1 cellular context compared by ENCODE assay signal in the genomic region with DNA sequence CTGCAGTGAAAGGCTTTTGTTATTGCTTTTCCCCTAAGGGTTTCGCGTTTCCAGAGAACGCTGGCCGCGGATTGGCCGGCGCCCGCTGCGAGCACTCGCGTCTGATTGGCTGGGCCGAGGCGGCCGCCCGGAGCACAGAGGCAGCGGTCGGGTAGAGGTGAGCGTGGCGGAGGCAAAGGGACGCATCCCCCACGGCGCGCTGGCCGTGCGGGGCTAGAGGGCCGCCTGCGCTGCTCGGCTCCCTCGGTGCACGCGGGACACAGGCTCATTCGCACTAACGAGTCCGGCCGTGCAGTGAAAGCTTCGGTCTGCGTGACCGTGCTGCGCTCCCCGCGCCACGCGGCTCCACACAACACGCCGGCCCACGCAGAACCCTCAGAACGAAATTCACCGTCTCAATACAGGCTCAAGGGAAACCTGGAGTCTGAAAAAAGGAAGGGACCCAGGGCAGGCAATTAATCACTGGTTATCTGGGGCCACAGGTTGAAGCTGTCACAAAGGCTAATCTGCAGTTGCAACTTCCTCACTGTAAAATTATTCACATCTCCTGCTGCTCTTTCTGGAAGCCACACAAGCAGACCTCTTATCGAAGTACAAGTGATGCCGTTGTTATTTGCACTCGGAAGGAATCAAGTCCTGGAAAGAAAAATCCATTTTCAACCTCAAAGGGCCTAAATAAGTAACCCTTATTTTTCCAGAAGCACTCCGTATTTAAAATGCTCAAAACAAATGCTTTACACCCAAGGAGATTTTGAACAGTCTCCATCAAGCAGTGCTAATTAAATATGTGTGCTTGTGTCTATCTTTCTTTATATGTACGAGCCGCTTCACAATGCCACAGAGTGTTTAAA.
TF ChIP-seq lines count a peak whose summit lies in the region.

No MANE protein-coding gene starts in this region.

TF ChIP-seq in HepG2, 621 proteins besides CTCF, POLR2A, EP300 and RAD21 (continued from another document and continues in another):
- TF ChIP-seq, protein P1, sequence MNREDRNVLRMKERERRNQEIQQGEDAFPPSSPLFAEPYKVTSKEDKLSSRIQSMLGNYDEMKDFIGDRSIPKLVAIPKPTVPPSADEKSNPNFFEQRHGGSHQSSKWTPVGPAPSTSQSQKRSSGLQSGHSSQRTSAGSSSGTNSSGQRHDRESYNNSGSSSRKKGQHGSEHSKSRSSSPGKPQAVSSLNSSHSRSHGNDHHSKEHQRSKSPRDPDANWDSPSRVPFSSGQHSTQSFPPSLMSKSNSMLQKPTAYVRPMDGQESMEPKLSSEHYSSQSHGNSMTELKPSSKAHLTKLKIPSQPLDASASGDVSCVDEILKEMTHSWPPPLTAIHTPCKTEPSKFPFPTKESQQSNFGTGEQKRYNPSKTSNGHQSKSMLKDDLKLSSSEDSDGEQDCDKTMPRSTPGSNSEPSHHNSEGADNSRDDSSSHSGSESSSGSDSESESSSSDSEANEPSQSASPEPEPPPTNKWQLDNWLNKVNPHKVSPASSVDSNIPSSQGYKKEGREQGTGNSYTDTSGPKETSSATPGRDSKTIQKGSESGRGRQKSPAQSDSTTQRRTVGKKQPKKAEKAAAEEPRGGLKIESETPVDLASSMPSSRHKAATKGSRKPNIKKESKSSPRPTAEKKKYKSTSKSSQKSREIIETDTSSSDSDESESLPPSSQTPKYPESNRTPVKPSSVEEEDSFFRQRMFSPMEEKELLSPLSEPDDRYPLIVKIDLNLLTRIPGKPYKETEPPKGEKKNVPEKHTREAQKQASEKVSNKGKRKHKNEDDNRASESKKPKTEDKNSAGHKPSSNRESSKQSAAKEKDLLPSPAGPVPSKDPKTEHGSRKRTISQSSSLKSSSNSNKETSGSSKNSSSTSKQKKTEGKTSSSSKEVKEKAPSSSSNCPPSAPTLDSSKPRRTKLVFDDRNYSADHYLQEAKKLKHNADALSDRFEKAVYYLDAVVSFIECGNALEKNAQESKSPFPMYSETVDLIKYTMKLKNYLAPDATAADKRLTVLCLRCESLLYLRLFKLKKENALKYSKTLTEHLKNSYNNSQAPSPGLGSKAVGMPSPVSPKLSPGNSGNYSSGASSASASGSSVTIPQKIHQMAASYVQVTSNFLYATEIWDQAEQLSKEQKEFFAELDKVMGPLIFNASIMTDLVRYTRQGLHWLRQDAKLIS (CRISPR knock-in tag; IDR thresholded peaks at IDR 0.05) = no peak
- TF ChIP-seq ZNF747 (CRISPR knock-in tag; IDR thresholded peaks at IDR 0.05; ENCODE audit: borderline replicate concordance) (0 out of 2 replicates have a peak, but pooled peaks have one; percentile 28), ZNF232 (CRISPR knock-in tag; IDR thresholded peaks at IDR 0.05; ENCODE audit: borderline replicate concordance) (no peak), SIN3A (IDR thresholded peaks at IDR 0.05; ENCODE audit: borderline replicate concordance, low read depth, low read length) (no peak), SETDB1 (CRISPR knock-in tag; IDR thresholded peaks at IDR 0.05; ENCODE audit: borderline replicate concordance) (no peak), POLR2AphosphoS2 (IDR thresholded peaks at IDR 0.05; ENCODE audit: low read depth, low read length) (no peak), ZNF737 (CRISPR knock-in tag; IDR thresholded peaks at IDR 0.05; ENCODE audit: borderline replicate concordance) (no peak), YY1 (IDR thresholded peaks at IDR 0.05; ENCODE audit: insufficient read depth, insufficient replicate concordance, low read depth, low read length) (peak; percentile 39), CEBPB (IDR thresholded peaks at IDR 0.05; ENCODE audit: borderline replicate concordance, low read depth, low read length) (no peak), ETV5 (CRISPR knock-in tag; IDR thresholded peaks at IDR 0.05; ENCODE audit: borderline replicate concordance) (no peak), ZNF556 (CRISPR knock-in tag; IDR thresholded peaks at IDR 0.05; ENCODE audit: borderline replicate concordance) (no peak), EED (CRISPR knock-in tag; IDR thresholded peaks at IDR 0.05) (no peak), REXO4 (CRISPR knock-in tag; IDR thresholded peaks at IDR 0.05; ENCODE audit: borderline replicate concordance) (no peak), U2AF1 (optimal IDR thresholded peaks at IDR 0.05; ENCODE audit: low read depth, low read length) (no peak), JUND (CRISPR knock-in tag; IDR thresholded peaks at IDR 0.05) (no peak), ZNF34 (CRISPR knock-in tag; IDR thresholded peaks at IDR 0.05; ENCODE audit: borderline replicate concordance) (no peak), ZNF431 (CRISPR knock-in tag; IDR thresholded peaks at IDR 0.05; ENCODE audit: borderline replicate concordance, low read depth) (no peak), ZNF138 (CRISPR knock-in tag; IDR thresholded peaks at IDR 0.05; ENCODE audit: low read depth) (no peak), ELF4 (CRISPR knock-in tag; IDR thresholded peaks at IDR 0.05; ENCODE audit: borderline replicate concordance) (0 out of 2 replicates have a peak, but pooled peaks have one; percentile 30), ARNTL (CRISPR knock-in tag; IDR thresholded peaks at IDR 0.05) (no peak), ATF7-NPFF (CRISPR knock-in tag; IDR thresholded peaks at IDR 0.05; ENCODE audit: low read depth) (0 out of 2 replicates have a peak, but pooled peaks have one; percentile 66), MXI1 (IDR thresholded peaks at IDR 0.05; ENCODE audit: borderline replicate concordance, low read depth, low read length) (no peak), ZNF883 (CRISPR knock-in tag; IDR thresholded peaks at IDR 0.05; ENCODE audit: not compliant biosample characterization) (no peak), DNMT1 (CRISPR knock-in tag; IDR thresholded peaks at IDR 0.05) (no peak), CAMTA2 (CRISPR knock-in tag; IDR thresholded peaks at IDR 0.05; ENCODE audit: borderline replicate concordance) (0 out of 2 replicates have a peak, but pooled peaks have one; percentile 23), ZNF33A (CRISPR knock-in tag; IDR thresholded peaks at IDR 0.05; ENCODE audit: borderline replicate concordance) (no peak), ZFX (CRISPR knock-in tag; IDR thresholded peaks at IDR 0.05; ENCODE audit: low read depth) (peak; percentile 57), ZNF180 (CRISPR knock-in tag; IDR thresholded peaks at IDR 0.05; ENCODE audit: borderline replicate concordance, low read depth) (no peak), ZFP82 (CRISPR knock-in tag; IDR thresholded peaks at IDR 0.05; ENCODE audit: borderline replicate concordance) (no peak), NR3C1 (CRISPR knock-in tag; IDR thresholded peaks at IDR 0.05) (no peak), NKX3-1 (CRISPR knock-in tag; IDR thresholded peaks at IDR 0.05) (no peak), ZNF766 (CRISPR knock-in tag; IDR thresholded peaks at IDR 0.05; ENCODE audit: borderline replicate concordance) (no peak), NR1H2 (CRISPR knock-in tag; IDR thresholded peaks at IDR 0.05; ENCODE audit: borderline replicate concordance, low read depth) (no peak)
- TF ChIP-seq, protein P2, sequence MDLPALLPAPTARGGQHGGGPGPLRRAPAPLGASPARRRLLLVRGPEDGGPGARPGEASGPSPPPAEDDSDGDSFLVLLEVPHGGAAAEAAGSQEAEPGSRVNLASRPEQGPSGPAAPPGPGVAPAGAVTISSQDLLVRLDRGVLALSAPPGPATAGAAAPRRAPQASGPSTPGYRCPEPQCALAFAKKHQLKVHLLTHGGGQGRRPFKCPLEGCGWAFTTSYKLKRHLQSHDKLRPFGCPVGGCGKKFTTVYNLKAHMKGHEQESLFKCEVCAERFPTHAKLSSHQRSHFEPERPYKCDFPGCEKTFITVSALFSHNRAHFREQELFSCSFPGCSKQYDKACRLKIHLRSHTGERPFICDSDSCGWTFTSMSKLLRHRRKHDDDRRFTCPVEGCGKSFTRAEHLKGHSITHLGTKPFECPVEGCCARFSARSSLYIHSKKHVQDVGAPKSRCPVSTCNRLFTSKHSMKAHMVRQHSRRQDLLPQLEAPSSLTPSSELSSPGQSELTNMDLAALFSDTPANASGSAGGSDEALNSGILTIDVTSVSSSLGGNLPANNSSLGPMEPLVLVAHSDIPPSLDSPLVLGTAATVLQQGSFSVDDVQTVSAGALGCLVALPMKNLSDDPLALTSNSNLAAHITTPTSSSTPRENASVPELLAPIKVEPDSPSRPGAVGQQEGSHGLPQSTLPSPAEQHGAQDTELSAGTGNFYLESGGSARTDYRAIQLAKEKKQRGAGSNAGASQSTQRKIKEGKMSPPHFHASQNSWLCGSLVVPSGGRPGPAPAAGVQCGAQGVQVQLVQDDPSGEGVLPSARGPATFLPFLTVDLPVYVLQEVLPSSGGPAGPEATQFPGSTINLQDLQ (CRISPR knock-in tag; IDR thresholded peaks at IDR 0.05) = no peak
- TF ChIP-seq, protein P3, sequence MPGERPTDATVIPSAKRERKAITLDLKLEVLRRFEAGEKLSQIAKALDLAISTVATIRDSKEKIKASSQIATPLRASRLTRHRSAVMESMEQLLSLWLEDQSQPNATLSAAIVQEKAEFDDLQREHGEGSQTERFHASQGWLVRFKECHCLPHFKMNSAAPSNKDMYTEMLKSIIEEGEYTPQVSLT (CRISPR knock-in tag; IDR thresholded peaks at IDR 0.05; ENCODE audit: borderline replicate concordance, low read depth) = no peak
- TF ChIP-seq, protein P4, sequence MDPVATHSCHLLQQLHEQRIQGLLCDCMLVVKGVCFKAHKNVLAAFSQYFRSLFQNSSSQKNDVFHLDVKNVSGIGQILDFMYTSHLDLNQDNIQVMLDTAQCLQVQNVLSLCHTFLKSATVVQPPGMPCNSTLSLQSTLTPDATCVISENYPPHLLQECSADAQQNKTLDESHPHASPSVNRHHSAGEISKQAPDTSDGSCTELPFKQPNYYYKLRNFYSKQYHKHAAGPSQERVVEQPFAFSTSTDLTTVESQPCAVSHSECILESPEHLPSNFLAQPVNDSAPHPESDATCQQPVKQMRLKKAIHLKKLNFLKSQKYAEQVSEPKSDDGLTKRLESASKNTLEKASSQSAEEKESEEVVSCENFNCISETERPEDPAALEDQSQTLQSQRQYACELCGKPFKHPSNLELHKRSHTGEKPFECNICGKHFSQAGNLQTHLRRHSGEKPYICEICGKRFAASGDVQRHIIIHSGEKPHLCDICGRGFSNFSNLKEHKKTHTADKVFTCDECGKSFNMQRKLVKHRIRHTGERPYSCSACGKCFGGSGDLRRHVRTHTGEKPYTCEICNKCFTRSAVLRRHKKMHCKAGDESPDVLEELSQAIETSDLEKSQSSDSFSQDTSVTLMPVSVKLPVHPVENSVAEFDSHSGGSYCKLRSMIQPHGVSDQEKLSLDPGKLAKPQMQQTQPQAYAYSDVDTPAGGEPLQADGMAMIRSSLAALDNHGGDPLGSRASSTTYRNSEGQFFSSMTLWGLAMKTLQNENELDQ (CRISPR knock-in tag; IDR thresholded peaks at IDR 0.05; ENCODE audit: borderline replicate concordance) = no peak
- TF ChIP-seq, protein P5, sequence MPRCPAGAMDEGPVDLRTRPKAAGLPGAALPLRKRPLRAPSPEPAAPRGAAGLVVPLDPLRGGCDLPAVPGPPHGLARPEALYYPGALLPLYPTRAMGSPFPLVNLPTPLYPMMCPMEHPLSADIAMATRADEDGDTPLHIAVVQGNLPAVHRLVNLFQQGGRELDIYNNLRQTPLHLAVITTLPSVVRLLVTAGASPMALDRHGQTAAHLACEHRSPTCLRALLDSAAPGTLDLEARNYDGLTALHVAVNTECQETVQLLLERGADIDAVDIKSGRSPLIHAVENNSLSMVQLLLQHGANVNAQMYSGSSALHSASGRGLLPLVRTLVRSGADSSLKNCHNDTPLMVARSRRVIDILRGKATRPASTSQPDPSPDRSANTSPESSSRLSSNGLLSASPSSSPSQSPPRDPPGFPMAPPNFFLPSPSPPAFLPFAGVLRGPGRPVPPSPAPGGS (CRISPR knock-in tag; IDR thresholded peaks at IDR 0.05) = 0 out of 2 replicates have a peak, but pooled peaks have one; percentile 41
- TF ChIP-seq, protein P6, sequence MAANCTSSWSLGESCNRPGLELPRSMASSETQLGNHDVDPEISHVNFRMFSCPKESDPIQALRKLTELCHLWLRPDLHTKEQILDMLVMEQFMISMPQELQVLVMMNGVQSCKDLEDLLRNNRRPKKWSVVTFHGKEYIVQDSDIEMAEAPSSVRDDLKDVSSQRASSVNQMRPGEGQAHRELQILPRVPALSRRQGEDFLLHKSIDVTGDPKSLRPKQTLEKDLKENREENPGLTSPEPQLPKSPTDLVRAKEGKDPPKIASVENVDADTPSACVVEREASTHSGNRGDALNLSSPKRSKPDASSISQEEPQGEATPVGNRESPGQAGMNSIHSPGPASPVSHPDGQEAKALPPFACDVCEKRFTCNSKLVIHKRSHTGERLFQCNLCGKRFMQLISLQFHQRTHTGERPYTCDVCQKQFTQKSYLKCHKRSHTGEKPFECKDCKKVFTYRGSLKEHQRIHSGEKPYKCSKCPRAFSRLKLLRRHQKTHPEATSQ (CRISPR knock-in tag; IDR thresholded peaks at IDR 0.05; ENCODE audit: borderline replicate concordance) = no peak
- TF ChIP-seq, protein P7, sequence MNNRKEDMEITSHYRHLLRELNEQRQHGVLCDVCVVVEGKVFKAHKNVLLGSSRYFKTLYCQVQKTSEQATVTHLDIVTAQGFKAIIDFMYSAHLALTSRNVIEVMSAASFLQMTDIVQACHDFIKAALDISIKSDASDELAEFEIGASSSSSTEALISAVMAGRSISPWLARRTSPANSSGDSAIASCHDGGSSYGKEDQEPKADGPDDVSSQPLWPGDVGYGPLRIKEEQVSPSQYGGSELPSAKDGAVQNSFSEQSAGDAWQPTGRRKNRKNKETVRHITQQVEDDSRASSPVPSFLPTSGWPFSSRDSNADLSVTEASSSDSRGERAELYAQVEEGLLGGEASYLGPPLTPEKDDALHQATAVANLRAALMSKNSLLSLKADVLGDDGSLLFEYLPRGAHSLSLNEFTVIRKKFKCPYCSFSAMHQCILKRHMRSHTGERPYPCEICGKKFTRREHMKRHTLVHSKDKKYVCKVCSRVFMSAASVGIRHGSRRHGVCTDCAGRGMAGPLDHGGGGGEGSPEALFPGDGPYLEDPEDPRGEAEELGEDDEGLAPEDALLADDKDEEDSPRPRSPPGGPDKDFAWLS (CRISPR knock-in tag; IDR thresholded peaks at IDR 0.05; ENCODE audit: borderline replicate concordance) = no peak
- TF ChIP-seq, protein P8, sequence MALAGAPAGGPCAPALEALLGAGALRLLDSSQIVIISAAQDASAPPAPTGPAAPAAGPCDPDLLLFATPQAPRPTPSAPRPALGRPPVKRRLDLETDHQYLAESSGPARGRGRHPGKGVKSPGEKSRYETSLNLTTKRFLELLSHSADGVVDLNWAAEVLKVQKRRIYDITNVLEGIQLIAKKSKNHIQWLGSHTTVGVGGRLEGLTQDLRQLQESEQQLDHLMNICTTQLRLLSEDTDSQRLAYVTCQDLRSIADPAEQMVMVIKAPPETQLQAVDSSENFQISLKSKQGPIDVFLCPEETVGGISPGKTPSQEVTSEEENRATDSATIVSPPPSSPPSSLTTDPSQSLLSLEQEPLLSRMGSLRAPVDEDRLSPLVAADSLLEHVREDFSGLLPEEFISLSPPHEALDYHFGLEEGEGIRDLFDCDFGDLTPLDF (CRISPR knock-in tag; IDR thresholded peaks at IDR 0.05) = no peak
- TF ChIP-seq, protein P9, sequence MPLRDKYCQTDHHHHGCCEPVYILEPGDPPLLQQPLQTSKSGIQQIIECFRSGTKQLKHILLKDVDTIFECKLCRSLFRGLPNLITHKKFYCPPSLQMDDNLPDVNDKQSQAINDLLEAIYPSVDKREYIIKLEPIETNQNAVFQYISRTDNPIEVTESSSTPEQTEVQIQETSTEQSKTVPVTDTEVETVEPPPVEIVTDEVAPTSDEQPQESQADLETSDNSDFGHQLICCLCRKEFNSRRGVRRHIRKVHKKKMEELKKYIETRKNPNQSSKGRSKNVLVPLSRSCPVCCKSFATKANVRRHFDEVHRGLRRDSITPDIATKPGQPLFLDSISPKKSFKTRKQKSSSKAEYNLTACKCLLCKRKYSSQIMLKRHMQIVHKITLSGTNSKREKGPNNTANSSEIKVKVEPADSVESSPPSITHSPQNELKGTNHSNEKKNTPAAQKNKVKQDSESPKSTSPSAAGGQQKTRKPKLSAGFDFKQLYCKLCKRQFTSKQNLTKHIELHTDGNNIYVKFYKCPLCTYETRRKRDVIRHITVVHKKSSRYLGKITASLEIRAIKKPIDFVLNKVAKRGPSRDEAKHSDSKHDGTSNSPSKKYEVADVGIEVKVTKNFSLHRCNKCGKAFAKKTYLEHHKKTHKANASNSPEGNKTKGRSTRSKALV (CRISPR knock-in tag; IDR thresholded peaks at IDR 0.05) = 0 out of 2 replicates have a peak, but pooled peaks have one; percentile 66
